ENCODE assay signal across 1 cellular context in the genomic region with DNA sequence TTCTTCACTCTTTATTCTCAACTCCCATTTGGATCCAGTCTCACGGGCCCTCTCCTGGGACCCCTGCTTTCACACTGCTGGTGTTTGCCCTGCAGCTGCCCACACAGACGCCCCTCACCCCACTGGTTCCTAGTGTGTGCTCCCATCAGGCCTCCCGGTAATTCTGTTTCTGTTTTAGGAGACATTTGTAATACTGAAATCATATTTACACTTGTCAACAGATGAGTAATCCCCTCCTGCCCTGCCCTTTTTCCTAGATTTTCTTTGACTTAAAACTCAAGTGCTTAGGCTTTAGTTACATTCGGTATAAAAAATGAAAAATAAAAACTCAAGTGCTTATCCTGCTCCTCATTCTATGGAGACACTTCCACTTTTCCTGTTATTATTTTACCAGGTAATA.
TF ChIP-seq lines count a peak whose summit lies in the region.

No MANE protein-coding gene starts in this region.

TF ChIP-seq in A549, 52 proteins besides CTCF, POLR2A, EP300 and RAD21 (continued from another document):
- TF ChIP-seq, protein P1, sequence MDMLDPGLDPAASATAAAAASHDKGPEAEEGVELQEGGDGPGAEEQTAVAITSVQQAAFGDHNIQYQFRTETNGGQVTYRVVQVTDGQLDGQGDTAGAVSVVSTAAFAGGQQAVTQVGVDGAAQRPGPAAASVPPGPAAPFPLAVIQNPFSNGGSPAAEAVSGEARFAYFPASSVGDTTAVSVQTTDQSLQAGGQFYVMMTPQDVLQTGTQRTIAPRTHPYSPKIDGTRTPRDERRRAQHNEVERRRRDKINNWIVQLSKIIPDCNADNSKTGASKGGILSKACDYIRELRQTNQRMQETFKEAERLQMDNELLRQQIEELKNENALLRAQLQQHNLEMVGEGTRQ (IDR thresholded peaks at IDR 0.05) = no peak
- TF ChIP-seq SREBF2 (IDR thresholded peaks at IDR 0.05) (no peak), KDM5A (IDR thresholded peaks at IDR 0.05) (no peak), HDAC2 (IDR thresholded peaks at IDR 0.05) (no peak), KDM1A (IDR thresholded peaks at IDR 0.05; ENCODE audit: low read depth) (no peak)
